In the genomic region with DNA sequence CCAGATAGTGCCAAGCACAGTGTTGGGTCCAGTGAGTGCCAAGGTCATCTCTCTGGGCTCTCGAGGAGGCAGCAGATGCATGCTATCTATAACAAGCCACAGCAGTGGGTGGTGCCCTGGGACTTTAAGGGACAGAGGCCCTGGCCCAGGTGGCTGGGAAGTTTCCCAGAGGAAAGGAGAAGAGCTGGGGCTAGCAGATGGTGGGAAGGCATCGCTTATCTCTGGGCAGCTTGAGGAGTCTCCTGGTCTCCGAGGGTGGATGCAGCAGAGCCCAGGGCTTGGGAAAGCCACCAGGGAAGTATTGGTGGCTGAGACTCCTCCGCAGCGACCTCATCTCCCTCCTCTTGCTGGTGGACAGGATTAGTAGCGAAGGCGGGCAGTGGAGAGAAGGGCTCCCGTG, we compare ENCODE assay signal across 16 cellular contexts.
DNase-seq lines count a peak whose midpoint lies in the region; ATAC-seq and TF ChIP-seq lines count a peak whose summit lies in the region.
"Had no signal": no experiment of that assay in that cellular context is flagged by ENCODE, and none has a peak within 500 bp of the region (broad histone marks: within the 10 kb centered on the region; RNA-seq: fewer than 3 reads in every experiment).

No MANE protein-coding gene starts in this region.

- peak overlapping the region; percentile 50 for H3K27ac Mint-ChIP-seq in activated CD8-positive, alpha-beta T cell treated with anti-CD3 and anti-CD28 coated beads, Interleukin-2, amount 10 ng/mL, durations not matched to agents 7 days and 5 days
- no peak overlapping the region for H3K27ac Mint-ChIP-seq in activated CD8-positive, alpha-beta T cell treated with anti-CD3 and anti-CD28 coated beads for 36 hours
- H3K27ac Mint-ChIP-seq in stimulated activated effector memory CD8-positive, alpha-beta T cell treated with anti-CD3 and anti-CD28 coated beads, Interleukin-12 subunit alpha, Interleukin-12 subunit beta, amount 100 ng/mL, for 72 hours: peak overlapping the region; percentile 23
- H3K27ac Mint-ChIP-seq: B cell, GM23338 had no signal

- no peaks in the 10 kb centered on the region for H3K9me3 Mint-ChIP-seq in activated CD8-positive, alpha-beta T cell treated with anti-CD3 and anti-CD28 coated beads, Interleukin-2, amount 10 ng/mL, durations not matched to agents 7 days and 5 days (ENCODE audit: insufficient read depth)
- H3K9me3 Mint-ChIP-seq in activated CD8-positive, alpha-beta T cell treated with anti-CD3 and anti-CD28 coated beads for 36 hours: no peaks in the 10 kb centered on the region
- H3K9me3 Mint-ChIP-seq in stimulated activated effector memory CD8-positive, alpha-beta T cell treated with anti-CD3 and anti-CD28 coated beads, Interleukin-12 subunit alpha, Interleukin-12 subunit beta, amount 100 ng/mL, for 72 hours: no peaks in the 10 kb centered on the region
- H3K9me3 Mint-ChIP-seq: CD4-positive, alpha-beta T cell; GM23338; H9 had no signal

- H3K27me3 ChIP-seq in left ventricle myocardium inferior (ENCODE audit: low read depth): no peaks in the 10 kb centered on the region
- no peaks in the 10 kb centered on the region for H3K27me3 ChIP-seq in tibial artery

- H3K36me3 ChIP-seq in left ventricle myocardium inferior (peaks cover 40% of the 10 kb centered on the region), tibial artery (peaks cover 30 to 71% (median 70%) of the 10 kb centered on the region in 3 donors)

- H3K36me3 Mint-ChIP-seq in activated CD8-positive, alpha-beta T cell treated with anti-CD3 and anti-CD28 coated beads, Interleukin-2, amount 10 ng/mL, durations not matched to agents 7 days and 5 days (ENCODE audit: low read depth): peaks cover 31% of the 10 kb centered on the region
- H3K36me3 Mint-ChIP-seq in activated CD8-positive, alpha-beta T cell treated with anti-CD3 and anti-CD28 coated beads for 36 hours (ENCODE audit: low read depth): peaks cover 41% of the 10 kb centered on the region
- H3K36me3 Mint-ChIP-seq in stimulated activated effector memory CD8-positive, alpha-beta T cell treated with anti-CD3 and anti-CD28 coated beads, Interleukin-12 subunit alpha, Interleukin-12 subunit beta, amount 100 ng/mL, for 72 hours: peaks cover 79% of the 10 kb centered on the region

- H3K27ac ChIP-seq in left ventricle myocardium inferior (replicated peaks): no peak overlapping the region
- H3K27ac ChIP-seq in tibial artery: no peak overlapping the region

- no peak for TF ChIP-seq CTCF in activated CD8-positive, alpha-beta T cell treated with anti-CD3 and anti-CD28 coated beads for 36 hours (IDR thresholded peaks at IDR 0.05)
- TF ChIP-seq CTCF in left ventricle myocardium inferior (IDR thresholded peaks at IDR 0.05; ENCODE audit: borderline replicate concordance): no peak
- no peak for TF ChIP-seq CTCF in tibial artery (IDR thresholded peaks at IDR 0.05)

- intact Hi-C loops in activated CD8-positive, alpha-beta T cell treated with anti-CD3 and anti-CD28 coated beads for 36 hours (cut with micrococcal nuclease): no loop called here
- intact Hi-C loops in Right ventricle myocardium superior (cut with DNase I): no loop called here
- intact Hi-C loops in left ventricle myocardium inferior (cut with micrococcal nuclease): no loop called here
- intact Hi-C loops in tibial artery (cut with DNase I; ENCODE audit: low total_unique reads): no loop called here

- H3K27me3 Mint-ChIP-seq in activated CD8-positive, alpha-beta T cell treated with anti-CD3 and anti-CD28 coated beads, Interleukin-2, amount 10 ng/mL, durations not matched to agents 7 days and 5 days (ENCODE audit: low read depth): no peaks in the 10 kb centered on the region
- H3K27me3 Mint-ChIP-seq in activated CD8-positive, alpha-beta T cell treated with anti-CD3 and anti-CD28 coated beads for 36 hours: no peaks in the 10 kb centered on the region
- H3K27me3 Mint-ChIP-seq: B cell; CD4-positive, alpha-beta T cell had no signal

- ATAC-seq in activated CD8-positive, alpha-beta T cell treated with anti-CD3 and anti-CD28 coated beads, Interleukin-2, amount 10 ng/mL, durations not matched to agents 7 days and 5 days: no peak
- no peak for ATAC-seq in activated CD8-positive, alpha-beta T cell treated with anti-CD3 and anti-CD28 coated beads for 36 hours
- no peak for ATAC-seq in Right ventricle myocardium superior (ENCODE audit: poor library complexity)
- no peak for ATAC-seq in stimulated activated effector memory CD8-positive, alpha-beta T cell treated with anti-CD3 and anti-CD28 coated beads, Interleukin-12 subunit alpha, Interleukin-12 subunit beta, amount 100 ng/mL, for 72 hours
- no peak for ATAC-seq in HG02678 (IDR thresholded peaks at IDR 0.05; ENCODE audit: unreplicated experiment)
- ATAC-seq: GM23338 had no signal

- POLR2A ChIA-PET in activated CD8-positive, alpha-beta T cell treated with anti-CD3 and anti-CD28 coated beads, Interleukin-2, amount 10 ng/mL, durations not matched to agents 7 days and 5 days (lab: Charles Lee): no interaction called here
- POLR2A ChIA-PET in activated CD8-positive, alpha-beta T cell treated with anti-CD3 and anti-CD28 coated beads for 36 hours (lab: Charles Lee): no interaction called here

- H3K4me1 ChIP-seq in left ventricle myocardium inferior: peaks cover 11% of the 10 kb centered on the region
- no peaks in the 10 kb centered on the region for H3K4me1 ChIP-seq in tibial artery

- H3K4me3 ChIP-seq in left ventricle myocardium inferior (no peak overlapping the region), tibial artery (no peak overlapping the region)
- H3K4me3 ChIP-seq: GM23338 had no signal

- H3K9me3 ChIP-seq in left ventricle myocardium inferior (replicated peaks) (no peaks in the 10 kb centered on the region), tibial artery (no peaks in the 10 kb centered on the region)

- DNase-seq in activated CD8-positive, alpha-beta T cell treated with anti-CD3 and anti-CD28 coated beads, Interleukin-2, amount 10 ng/mL, durations not matched to agents 7 days and 5 days: no peak
- DNase-seq in activated CD8-positive, alpha-beta T cell treated with anti-CD3 and anti-CD28 coated beads for 36 hours: no peak
- DNase-seq in Right ventricle myocardium superior (peak; percentile 20), left ventricle myocardium inferior (no peak), cerebellum (ENCODE audit: low spot score) (peak; percentile 74), tibial artery (no peak)
- no peak for DNase-seq in stimulated activated effector memory CD8-positive, alpha-beta T cell treated with anti-CD3 and anti-CD28 coated beads, Interleukin-12 subunit alpha, Interleukin-12 subunit beta, amount 100 ng/mL, for 72 hours (ENCODE audit: low spot score in 2 of 2)
- DNase-seq: Calu3; CD4-positive, alpha-beta T cell; DMS153; EL; GDM1; H9 had no signal

- CTCF ChIA-PET in activated CD8-positive, alpha-beta T cell treated with anti-CD3 and anti-CD28 coated beads, Interleukin-2, amount 10 ng/mL, durations not matched to agents 7 days and 5 days (lab: Charles Lee): no interaction called here
- CTCF ChIA-PET in activated CD8-positive, alpha-beta T cell treated with anti-CD3 and anti-CD28 coated beads for 36 hours (lab: Charles Lee): interaction anchor here (1.6 kb wide), 1 partner anchor 9 kb away, joined by 3 read pairs; no protein-coding TSS in a partner anchor

- no peak overlapping the region for H3K4me3 Mint-ChIP-seq in activated CD8-positive, alpha-beta T cell treated with anti-CD3 and anti-CD28 coated beads, Interleukin-2, amount 10 ng/mL, durations not matched to agents 7 days and 5 days
- H3K4me3 Mint-ChIP-seq in activated CD8-positive, alpha-beta T cell treated with anti-CD3 and anti-CD28 coated beads for 36 hours: no peak overlapping the region
- no peak overlapping the region for H3K4me3 Mint-ChIP-seq in stimulated activated effector memory CD8-positive, alpha-beta T cell treated with anti-CD3 and anti-CD28 coated beads, Interleukin-12 subunit alpha, Interleukin-12 subunit beta, amount 100 ng/mL, for 72 hours
- H3K4me3 Mint-ChIP-seq: B cell; CD4-positive, alpha-beta T cell; GM23338; H9 had no signal

- peaks cover 8% of the 10 kb centered on the region for H3K4me1 Mint-ChIP-seq in activated CD8-positive, alpha-beta T cell treated with anti-CD3 and anti-CD28 coated beads, Interleukin-2, amount 10 ng/mL, durations not matched to agents 7 days and 5 days (ENCODE audit: low read depth)
- peaks cover 5% of the 10 kb centered on the region for H3K4me1 Mint-ChIP-seq in activated CD8-positive, alpha-beta T cell treated with anti-CD3 and anti-CD28 coated beads for 36 hours (ENCODE audit: low read depth)
- H3K4me1 Mint-ChIP-seq in stimulated activated effector memory CD8-positive, alpha-beta T cell treated with anti-CD3 and anti-CD28 coated beads, Interleukin-12 subunit alpha, Interleukin-12 subunit beta, amount 100 ng/mL, for 72 hours: peaks cover 26% of the 10 kb centered on the region
- H3K4me1 Mint-ChIP-seq: B cell, H9 had no signal

Comparison
In these comparisons a context has a peak if more than half of its experiments do, and no peak if none do; other contexts are left out.
1. DNase-seq: peak in Right ventricle myocardium superior (single experiment) and cerebellum (single experiment); none in activated CD8-positive, alpha-beta T cell treated with anti-CD3 and anti-CD28 coated beads, Interleukin-2, amount 10 ng/mL, durations not matched to agents 7 days and 5 days (single experiment), activated CD8-positive, alpha-beta T cell treated with anti-CD3 and anti-CD28 coated beads for 36 hours (single experiment), left ventricle myocardium inferior (single experiment), stimulated activated effector memory CD8-positive, alpha-beta T cell treated with anti-CD3 and anti-CD28 coated beads, Interleukin-12 subunit alpha, Interleukin-12 subunit beta, amount 100 ng/mL, for 72 hours (0 of 2) and tibial artery (0 of 2).